In the genomic region with DNA sequence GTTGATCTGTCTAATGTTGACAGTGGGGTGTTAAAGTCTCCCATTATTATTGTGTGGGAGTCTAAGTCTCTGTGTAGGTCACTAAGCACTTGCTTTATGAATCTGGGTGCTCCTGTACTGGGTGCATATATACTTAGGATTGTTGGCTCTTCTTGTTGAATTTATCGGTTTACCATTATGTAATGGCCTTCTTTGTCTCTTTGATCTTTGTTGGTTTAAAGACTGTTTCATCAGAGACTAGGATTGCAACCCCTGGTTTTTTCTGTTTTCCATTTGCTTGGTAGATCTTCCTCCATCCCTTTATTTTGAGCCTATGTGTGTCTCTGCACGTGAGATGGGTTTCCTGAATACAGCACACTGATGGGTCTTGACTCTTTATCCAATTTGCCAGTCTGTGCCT, we compare ENCODE assay signal across 1 cellular context. TPM values are rescaled to one million over a fixed set of nuclear protein-coding genes. Genes with fewer than 3 reads are reported as not detected.
"Had no signal": no experiment of that assay in that cellular context is flagged by ENCODE, and none has a peak within 500 bp of the region (broad histone marks: within the 10 kb centered on the region; RNA-seq: fewer than 3 reads in every experiment).

No MANE protein-coding gene starts in this region.

RNA-seq across cellular contexts. Expression of a gene that starts 22.5 kb away (rescaled TPM):
- polyA plus RNA-seq: IMR-90 had no signal
